1 cellular context compared by ENCODE assay signal in the genomic region with DNA sequence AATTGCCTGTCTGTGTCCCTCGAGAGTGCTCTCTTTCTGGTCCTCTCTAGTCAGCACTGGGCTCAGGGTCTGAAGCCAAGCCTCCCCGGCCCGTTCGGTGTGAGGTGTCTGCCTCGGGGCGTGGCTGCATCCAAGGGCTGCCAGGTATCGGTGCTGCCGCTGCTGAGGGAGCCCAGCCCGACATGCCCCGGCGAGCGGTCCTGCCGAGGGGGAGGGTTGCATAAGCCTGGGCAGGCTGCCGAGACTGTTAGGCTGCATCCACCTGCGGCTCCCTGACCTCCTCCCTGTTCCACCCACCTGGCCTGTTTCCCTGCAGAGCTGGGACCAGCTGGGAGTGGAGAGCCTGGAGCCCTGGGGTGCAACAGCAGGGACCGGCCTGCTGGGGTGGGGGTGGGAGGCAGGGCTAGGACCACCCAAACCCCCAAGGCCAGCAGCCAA.
TF ChIP-seq lines count a peak whose summit lies in the region.

No MANE protein-coding gene starts in this region.

TF ChIP-seq in HCT116, 20 proteins besides CTCF, POLR2A, EP300 and RAD21 (continued from another document):
- TF ChIP-seq, protein P1, sequence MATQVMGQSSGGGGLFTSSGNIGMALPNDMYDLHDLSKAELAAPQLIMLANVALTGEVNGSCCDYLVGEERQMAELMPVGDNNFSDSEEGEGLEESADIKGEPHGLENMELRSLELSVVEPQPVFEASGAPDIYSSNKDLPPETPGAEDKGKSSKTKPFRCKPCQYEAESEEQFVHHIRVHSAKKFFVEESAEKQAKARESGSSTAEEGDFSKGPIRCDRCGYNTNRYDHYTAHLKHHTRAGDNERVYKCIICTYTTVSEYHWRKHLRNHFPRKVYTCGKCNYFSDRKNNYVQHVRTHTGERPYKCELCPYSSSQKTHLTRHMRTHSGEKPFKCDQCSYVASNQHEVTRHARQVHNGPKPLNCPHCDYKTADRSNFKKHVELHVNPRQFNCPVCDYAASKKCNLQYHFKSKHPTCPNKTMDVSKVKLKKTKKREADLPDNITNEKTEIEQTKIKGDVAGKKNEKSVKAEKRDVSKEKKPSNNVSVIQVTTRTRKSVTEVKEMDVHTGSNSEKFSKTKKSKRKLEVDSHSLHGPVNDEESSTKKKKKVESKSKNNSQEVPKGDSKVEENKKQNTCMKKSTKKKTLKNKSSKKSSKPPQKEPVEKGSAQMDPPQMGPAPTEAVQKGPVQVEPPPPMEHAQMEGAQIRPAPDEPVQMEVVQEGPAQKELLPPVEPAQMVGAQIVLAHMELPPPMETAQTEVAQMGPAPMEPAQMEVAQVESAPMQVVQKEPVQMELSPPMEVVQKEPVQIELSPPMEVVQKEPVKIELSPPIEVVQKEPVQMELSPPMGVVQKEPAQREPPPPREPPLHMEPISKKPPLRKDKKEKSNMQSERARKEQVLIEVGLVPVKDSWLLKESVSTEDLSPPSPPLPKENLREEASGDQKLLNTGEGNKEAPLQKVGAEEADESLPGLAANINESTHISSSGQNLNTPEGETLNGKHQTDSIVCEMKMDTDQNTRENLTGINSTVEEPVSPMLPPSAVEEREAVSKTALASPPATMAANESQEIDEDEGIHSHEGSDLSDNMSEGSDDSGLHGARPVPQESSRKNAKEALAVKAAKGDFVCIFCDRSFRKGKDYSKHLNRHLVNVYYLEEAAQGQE (IDR thresholded peaks at IDR 0.05; ENCODE audit: low read depth), result no peak
- TF ChIP-seq YY1 (IDR thresholded peaks at IDR 0.05; ENCODE audit: extremely low read depth, insufficient replicate concordance, low read depth, low read length) (no peak), SIN3A (IDR thresholded peaks at IDR 0.05; ENCODE audit: low read depth) (no peak), POLR2AphosphoS5 (IDR thresholded peaks at IDR 0.05; ENCODE audit: low read depth, low read length) (no peak), JUND (IDR thresholded peaks at IDR 0.05) (no peak), TCF7L2 (IDR thresholded peaks at IDR 0.05; ENCODE audit: borderline replicate concordance, extremely low read depth, insufficient read depth, insufficient read length) (no peak), EGR1 (IDR thresholded peaks at IDR 0.05; ENCODE audit: low read depth) (no peak), ELF1 (IDR thresholded peaks at IDR 0.05; ENCODE audit: borderline replicate concordance, low read depth) (no peak), SRF (IDR thresholded peaks at IDR 0.05; ENCODE audit: low read depth) (no peak)
